ENCODE assay signal across 10 cellular contexts in the genomic region with DNA sequence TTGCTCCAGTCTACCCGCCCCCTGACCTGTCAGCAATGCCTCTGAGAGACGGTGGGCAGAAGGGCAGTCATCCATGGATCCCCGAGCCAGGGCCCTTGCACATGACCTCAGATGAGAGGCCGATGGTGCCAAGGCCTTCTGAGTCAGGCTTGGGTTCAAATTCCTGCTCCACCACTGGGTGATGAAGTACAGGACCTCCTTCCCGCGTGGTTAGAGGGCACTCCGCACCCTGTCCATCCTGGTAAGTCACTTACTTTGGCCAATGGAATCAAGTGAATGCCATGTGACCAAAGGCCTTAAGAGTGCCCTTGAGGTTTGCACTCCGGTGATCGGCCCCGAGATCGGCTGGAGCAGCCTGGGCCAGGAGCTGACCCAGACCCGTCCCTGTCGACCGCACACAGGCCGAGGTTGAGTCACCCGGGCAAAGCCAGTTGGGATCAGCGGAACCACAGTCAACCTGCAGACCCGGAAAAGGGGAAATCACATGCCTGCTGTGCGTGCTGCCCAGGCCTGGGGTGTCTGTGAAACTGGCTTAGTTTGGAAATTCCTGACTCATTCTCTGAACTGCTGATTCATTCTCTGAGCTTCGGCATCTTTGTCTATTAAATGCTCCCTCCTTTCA. TPM values are rescaled to one million over a fixed set of nuclear protein-coding genes. Genes with fewer than 3 reads are reported as not detected.
DNase-seq lines count a peak whose midpoint lies in the region; ATAC-seq and TF ChIP-seq lines count a peak whose summit lies in the region.
"Had no signal": no experiment of that assay in that cellular context is flagged by ENCODE, and none has a peak within 500 bp of the region (broad histone marks: within the 10 kb centered on the region; RNA-seq: fewer than 3 reads in every experiment).

No MANE protein-coding gene starts in this region.

- intact Hi-C loops in activated T-helper 2 cell treated with anti-CD3 and anti-CD28 coated beads, Interferon-gamma antibody, Interleukin-2, Interleukin-4, amounts not matched to agents 10 μg/mL and 5 μg/mL and 100 μg/mL, durations not matched to agents 14 hours and 24 hours and 36 hours (cut with micrococcal nuclease) = no loop called here

- no peaks in the 10 kb centered on the region for H3K36me3 ChIP-seq in HAP-1 (replicated peaks)

- H3K27ac Mint-ChIP-seq in activated T-cell treated with anti-CD3 and anti-CD28 coated beads, Interleukin-2, amount 50 U/mL, for 24 hours = no peak overlapping the region
- no peak overlapping the region for H3K27ac Mint-ChIP-seq in activated T-helper 2 cell treated with anti-CD3 and anti-CD28 coated beads, Interferon-gamma antibody, Interleukin-2, Interleukin-4, amounts not matched to agents 10 μg/mL and 5 μg/mL and 100 μg/mL, durations not matched to agents 14 hours and 24 hours and 36 hours
- H3K27ac Mint-ChIP-seq: dendritic cell treated with granulocyte-macrophage colony-stimulating factor and Interleukin-4, amounts not matched to agents 40 ng/mL and 50 ng/mL, for 4 days had no signal

- H3K9me3 Mint-ChIP-seq in activated T-cell treated with anti-CD3 and anti-CD28 coated beads, Interleukin-2, amount 50 U/mL, for 24 hours = peaks cover 5% of the 10 kb centered on the region
- peaks cover 5% of the 10 kb centered on the region for H3K9me3 Mint-ChIP-seq in activated T-cell treated with anti-CD3 and anti-CD28 coated beads, Interleukin-2, amount 50 U/mL, for 4 hours
- peaks cover 5% of the 10 kb centered on the region for H3K9me3 Mint-ChIP-seq in activated T-helper 2 cell treated with anti-CD3 and anti-CD28 coated beads, Interferon-gamma antibody, Interleukin-2, Interleukin-4, amounts not matched to agents 10 μg/mL and 5 μg/mL and 100 μg/mL, durations not matched to agents 14 hours and 24 hours and 36 hours

- no peak overlapping the region for H3K4me3 Mint-ChIP-seq in activated T-cell treated with anti-CD3 and anti-CD28 coated beads, Interleukin-2, amount 50 U/mL, for 24 hours
- no peak overlapping the region for H3K4me3 Mint-ChIP-seq in activated T-cell treated with anti-CD3 and anti-CD28 coated beads, Interleukin-2, amount 50 U/mL, for 4 hours
- no peak overlapping the region for H3K4me3 Mint-ChIP-seq in activated T-helper 2 cell treated with anti-CD3 and anti-CD28 coated beads, Interferon-gamma antibody, Interleukin-2, Interleukin-4, amounts not matched to agents 10 μg/mL and 5 μg/mL and 100 μg/mL, durations not matched to agents 14 hours and 24 hours and 36 hours (ENCODE audit: low read depth)
- H3K4me3 Mint-ChIP-seq: dendritic cell treated with granulocyte-macrophage colony-stimulating factor and Interleukin-4, amounts not matched to agents 40 ng/mL and 50 ng/mL, for 4 days had no signal

- H3K4me1 Mint-ChIP-seq in activated T-cell treated with anti-CD3 and anti-CD28 coated beads, Interleukin-2, amount 50 U/mL, for 24 hours (ENCODE audit: low read depth) = peaks cover 10% of the 10 kb centered on the region
- H3K4me1 Mint-ChIP-seq in activated T-cell treated with anti-CD3 and anti-CD28 coated beads, Interleukin-2, amount 50 U/mL, for 4 hours (ENCODE audit: low read depth) = peaks cover 2% of the 10 kb centered on the region
- H3K4me1 Mint-ChIP-seq in activated T-helper 2 cell treated with anti-CD3 and anti-CD28 coated beads, Interferon-gamma antibody, Interleukin-2, Interleukin-4, amounts not matched to agents 10 μg/mL and 5 μg/mL and 100 μg/mL, durations not matched to agents 14 hours and 24 hours and 36 hours (ENCODE audit: low read depth) = no peaks in the 10 kb centered on the region

- in situ Hi-C loops in HAP-1 (cut with MboI; ENCODE audit: low sequenced_read_pairs) = no loop called here

- H3K27me3 ChIP-seq in HAP-1 (ENCODE audit: low read depth) = no peaks in the 10 kb centered on the region

- no peaks in the 10 kb centered on the region for H3K4me1 ChIP-seq in HAP-1

- H3K36me3 Mint-ChIP-seq in activated T-cell treated with anti-CD3 and anti-CD28 coated beads, Interleukin-2, amount 50 U/mL, for 24 hours (ENCODE audit: low read depth) = no peaks in the 10 kb centered on the region
- H3K36me3 Mint-ChIP-seq in activated T-cell treated with anti-CD3 and anti-CD28 coated beads, Interleukin-2, amount 50 U/mL, for 4 hours (ENCODE audit: insufficient read depth) = peaks cover 3% of the 10 kb centered on the region
- no peaks in the 10 kb centered on the region for H3K36me3 Mint-ChIP-seq in activated T-helper 2 cell treated with anti-CD3 and anti-CD28 coated beads, Interferon-gamma antibody, Interleukin-2, Interleukin-4, amounts not matched to agents 10 μg/mL and 5 μg/mL and 100 μg/mL, durations not matched to agents 14 hours and 24 hours and 36 hours (ENCODE audit: low read depth)

- H3K27me3 Mint-ChIP-seq in activated T-cell treated with anti-CD3 and anti-CD28 coated beads, Interleukin-2, amount 50 U/mL, for 24 hours = no peaks in the 10 kb centered on the region
- H3K27me3 Mint-ChIP-seq in activated T-cell treated with anti-CD3 and anti-CD28 coated beads, Interleukin-2, amount 50 U/mL, for 4 hours (ENCODE audit: low read depth) = no peaks in the 10 kb centered on the region
- peaks cover 3% of the 10 kb centered on the region for H3K27me3 Mint-ChIP-seq in activated T-helper 2 cell treated with anti-CD3 and anti-CD28 coated beads, Interferon-gamma antibody, Interleukin-2, Interleukin-4, amounts not matched to agents 10 μg/mL and 5 μg/mL and 100 μg/mL, durations not matched to agents 14 hours and 24 hours and 36 hours (ENCODE audit: low read depth)
- H3K27me3 Mint-ChIP-seq: dendritic cell treated with granulocyte-macrophage colony-stimulating factor and Interleukin-4, amounts not matched to agents 40 ng/mL and 50 ng/mL, for 4 days had no signal

- ATAC-seq in activated T-cell treated with anti-CD3 and anti-CD28 coated beads, Interleukin-2, amount 50 U/mL, for 4 hours = no peak
- ATAC-seq in SK-N-SH treated with all-trans-retinoic acid at 6 μM for 48 hours = peak; percentile 42
- no peak for ATAC-seq in HG02885 (IDR thresholded peaks at IDR 0.05; ENCODE audit: poor library complexity, unreplicated experiment)

- TF ChIP-seq CTCF in fibroblast of pulmonary artery (IDR thresholded peaks at IDR 0.05; ENCODE audit: low read length, missing control alignments) = no peak

- no peaks in the 10 kb centered on the region for H3K9me3 ChIP-seq in HAP-1

- DNase-seq in activated T-cell treated with anti-CD3 and anti-CD28 coated beads, Interleukin-2, amount 50 U/mL, for 24 hours = peak; percentile 23
- no peak for DNase-seq in activated T-cell treated with anti-CD3 and anti-CD28 coated beads, Interleukin-2, amount 50 U/mL, for 4 hours
- DNase-seq in fibroblast of pulmonary artery (ENCODE audit: low read depth) (peak; percentile 86), stromal cell of bone marrow (ENCODE audit: low read depth) (peak; percentile 87), HAP-1 (ENCODE audit: low spot score in 2 of 2) (no peak)
- DNase-seq in activated T-helper 2 cell treated with anti-CD3 and anti-CD28 coated beads, Interferon-gamma antibody, Interleukin-2, Interleukin-4, amounts not matched to agents 10 μg/mL and 5 μg/mL and 100 μg/mL, durations not matched to agents 14 hours and 24 hours and 36 hours (ENCODE audit: low spot score) = no peak
- DNase-seq: 8988T had no signal

- H3K4me3 ChIP-seq in fibroblast of pulmonary artery (replicated peaks; ENCODE audit: low read depth, low read length) = no peak overlapping the region
- no peak overlapping the region for H3K4me3 ChIP-seq in HAP-1

TF ChIP-seq in SK-N-SH treated with all-trans-retinoic acid at 6 μM for 48 hours, 23 proteins besides CTCF, POLR2A, EP300 and RAD21:
- TF ChIP-seq ZFP3 (CRISPR knock-in tag; IDR thresholded peaks at IDR 0.05) (no peak), ISL1 (CRISPR knock-in tag; IDR thresholded peaks at IDR 0.05) (no peak), CSDC2 (CRISPR knock-in tag; IDR thresholded peaks at IDR 0.05) (no peak), PPARA (CRISPR knock-in tag; IDR thresholded peaks at IDR 0.05; ENCODE audit: borderline replicate concordance) (no peak), ARNTL (CRISPR knock-in tag; IDR thresholded peaks at IDR 0.05; ENCODE audit: borderline replicate concordance, low read depth) (no peak)
- TF ChIP-seq, protein P1, sequence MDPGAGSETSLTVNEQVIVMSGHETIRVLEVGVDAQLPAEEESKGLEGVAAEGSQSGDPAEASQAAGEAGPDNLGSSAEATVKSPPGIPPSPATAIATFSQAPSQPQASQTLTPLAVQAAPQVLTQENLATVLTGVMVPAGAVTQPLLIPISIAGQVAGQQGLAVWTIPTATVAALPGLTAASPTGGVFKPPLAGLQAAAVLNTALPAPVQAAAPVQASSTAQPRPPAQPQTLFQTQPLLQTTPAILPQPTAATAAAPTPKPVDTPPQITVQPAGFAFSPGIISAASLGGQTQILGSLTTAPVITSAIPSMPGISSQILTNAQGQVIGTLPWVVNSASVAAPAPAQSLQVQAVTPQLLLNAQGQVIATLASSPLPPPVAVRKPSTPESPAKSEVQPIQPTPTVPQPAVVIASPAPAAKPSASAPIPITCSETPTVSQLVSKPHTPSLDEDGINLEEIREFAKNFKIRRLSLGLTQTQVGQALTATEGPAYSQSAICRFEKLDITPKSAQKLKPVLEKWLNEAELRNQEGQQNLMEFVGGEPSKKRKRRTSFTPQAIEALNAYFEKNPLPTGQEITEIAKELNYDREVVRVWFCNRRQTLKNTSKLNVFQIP (CRISPR knock-in tag; IDR thresholded peaks at IDR 0.05; ENCODE audit: borderline replicate concordance, low read depth) = no peak

RNA-seq across cellular contexts. Expression of a gene that starts 48.9 kb away (rescaled TPM):
- total RNA-seq in activated T-cell treated with anti-CD3 and anti-CD28 coated beads, Interleukin-2, amount 50 U/mL, for 4 hours = 1 to 10 TPM; 7.3 to 8.4 (median 7.9) TPM
- 7.4 and 8.2 TPM in 2 replicates for total RNA-seq in activated T-helper 2 cell treated with anti-CD3 and anti-CD28 coated beads, Interferon-gamma antibody, Interleukin-2, Interleukin-4, amounts not matched to agents 10 μg/mL and 5 μg/mL and 100 μg/mL, durations not matched to agents 14 hours and 24 hours and 36 hours

Comparison
In these comparisons a context has a peak if more than half of its experiments do, and no peak if none do; other contexts are left out.
1. DNase-seq: peak in activated T-cell treated with anti-CD3 and anti-CD28 coated beads, Interleukin-2, amount 50 U/mL, for 24 hours (single experiment), fibroblast of pulmonary artery (single experiment) and stromal cell of bone marrow (single experiment); none in activated T-cell treated with anti-CD3 and anti-CD28 coated beads, Interleukin-2, amount 50 U/mL, for 4 hours (single experiment), HAP-1 (0 of 2) and activated T-helper 2 cell treated with anti-CD3 and anti-CD28 coated beads, Interferon-gamma antibody, Interleukin-2, Interleukin-4, amounts not matched to agents 10 μg/mL and 5 μg/mL and 100 μg/mL, durations not matched to agents 14 hours and 24 hours and 36 hours (single experiment).